In the genomic region with DNA sequence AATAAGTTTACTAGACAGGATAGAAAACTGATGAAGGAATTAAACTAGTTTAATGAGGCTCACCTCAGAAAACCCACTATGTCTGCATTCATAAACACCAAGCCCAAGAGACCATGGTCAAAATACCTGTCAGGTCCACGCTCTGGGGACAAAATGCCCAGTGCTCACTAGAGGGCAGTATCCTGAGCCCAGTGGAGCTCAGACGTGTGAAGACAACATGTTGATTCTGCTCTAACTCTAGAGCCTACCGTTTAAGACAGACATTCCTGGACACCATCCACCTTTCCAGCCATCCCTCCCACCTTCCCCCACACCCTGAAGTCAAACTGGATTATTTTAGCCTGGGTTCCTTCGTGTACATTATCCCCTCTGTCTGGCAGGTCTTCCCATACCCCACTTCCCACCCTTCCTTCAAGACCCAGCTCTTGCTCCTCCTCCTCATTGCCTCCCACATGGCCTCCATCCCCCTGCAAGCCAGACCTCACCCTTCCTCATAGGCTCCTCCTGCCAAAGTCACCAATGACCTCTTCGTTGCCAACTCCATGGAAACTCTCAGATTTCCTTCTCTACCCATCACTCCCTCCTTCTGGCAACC, we compare ENCODE assay signal across 8 cellular contexts.
DNase-seq lines count a peak whose midpoint lies in the region; ATAC-seq and TF ChIP-seq lines count a peak whose summit lies in the region.

No MANE protein-coding gene starts in this region.

- H3K9me3 Mint-ChIP-seq in natural killer cell: no peaks in the 10 kb centered on the region

- H3K36me3 Mint-ChIP-seq in natural killer cell: no peaks in the 10 kb centered on the region

- no peaks in the 10 kb centered on the region for H3K9me2 ChIP-seq in PC-9 (ENCODE audit: insufficient read depth)

- H2AFZ ChIP-seq in PC-9: no peak overlapping the region

- H3K4me1 ChIP-seq in PC-9 (replicated peaks; ENCODE audit: insufficient read depth): peaks cover 11% of the 10 kb centered on the region; the same call in 1 of the 2 replicates

- no peak overlapping the region for H3K4me2 ChIP-seq in PC-9

- H3K36me3 ChIP-seq in PC-9 (ENCODE audit: low read depth): no peaks in the 10 kb centered on the region

- H3K27me3 ChIP-seq in PC-9 (ENCODE audit: insufficient read depth, low read depth): no peaks in the 10 kb centered on the region
- peaks cover 0 to 10% (median 0%) of the 10 kb centered on the region in 45 donors for H3K27me3 ChIP-seq in dorsolateral prefrontal cortex

- no peaks in the 10 kb centered on the region for H3K9me3 ChIP-seq in PC-9 (ENCODE audit: insufficient read depth, low read depth)

- peaks cover 16 to 18% of the 10 kb centered on the region in 2 donors for H3K27me3 Mint-ChIP-seq in natural killer cell (ENCODE audit: low read depth in 2 of 2)

- H3K4me1 Mint-ChIP-seq in natural killer cell: no peaks in the 10 kb centered on the region

- no peak overlapping the region for H3K4me3 Mint-ChIP-seq in natural killer cell

- no peaks in the 10 kb centered on the region for H3K79me2 ChIP-seq in PC-9 (ENCODE audit: low read depth)

- DNase-seq in Ammon's horn (ENCODE audit: low spot score): peak; percentile 22
- peak in 1 of 2 experiments; percentile 12 for DNase-seq in PC-9
- DNase-seq in dorsolateral prefrontal cortex: no peak
- DNase-seq in natural killer cell: no peak

- BruUV-seq in PC-9 (replicated peaks; lab: Mats Ljungman, UMichigan): no TSS peak

- ATAC-seq in natural killer cell (peak in 2 of 3 donors; percentile 31 to 50), HG03442 (IDR thresholded peaks at IDR 0.05; ENCODE audit: unreplicated experiment) (no peak), GM19351 (IDR thresholded peaks at IDR 0.05; ENCODE audit: unreplicated experiment) (no peak), GM21825 (IDR thresholded peaks at IDR 0.05; ENCODE audit: unreplicated experiment) (no peak)

- H3K27ac Mint-ChIP-seq in natural killer cell: no peak overlapping the region

- TF ChIP-seq CTCF in GM12873 (IDR thresholded peaks at IDR 0.05; ENCODE audit: insufficient read depth, low read depth, low read length, missing control alignments): peak; percentile 74
- peak; percentile 56 for TF ChIP-seq CTCF in PC-9 (conservative IDR thresholded peaks at IDR 0.05)
- TF ChIP-seq CTCF in dorsolateral prefrontal cortex (IDR thresholded peaks at IDR 0.05 in 54 of 56, conservative IDR thresholded peaks at IDR 0.05 in 2 of 56; ENCODE audit: low read depth in 1 of 56, partially characterized antibody in 56 of 56): peak in 50 of 56 donors; percentile 11 to 60 (median 44)
- no peak for TF ChIP-seq CTCF in natural killer cell (IDR thresholded peaks at IDR 0.05)

- POLR2A ChIA-PET in PC-9 (lab: Charles Lee; ENCODE audit: unreplicated experiment): no interaction called here

- intact Hi-C loops in PC-9 (cut with micrococcal nuclease; ENCODE audit: unreplicated experiment) (no loop called here), dorsolateral prefrontal cortex (cut with DNase I) (no loop called here), natural killer cell (cut with micrococcal nuclease) (no loop called here)

- H3K27ac ChIP-seq in PC-9 (no peak overlapping the region), dorsolateral prefrontal cortex (no peak overlapping the region)

- H3F3A ChIP-seq in PC-9 (ENCODE audit: insufficient read depth, low read depth): no peaks in the 10 kb centered on the region; the same call in 1 of the 2 replicates

- no peaks in the 10 kb centered on the region for H4K20me1 ChIP-seq in PC-9 (ENCODE audit: insufficient read depth)

- no peak overlapping the region for H3K4me3 ChIP-seq in PC-9
- no peak overlapping the region for H3K4me3 ChIP-seq in dorsolateral prefrontal cortex

- CTCF ChIA-PET in PC-9 (lab: Charles Lee): interaction anchor here (0.5 kb wide), 1 partner anchor 43 kb away, joined by 5 read pairs; no protein-coding TSS in a partner anchor

Comparison
In these comparisons a context has a peak if more than half of its experiments do, and no peak if none do; other contexts are left out.
1. ATAC-seq: peak in natural killer cell (2 of 3); none in HG03442 (single experiment), GM19351 (single experiment) and GM21825 (single experiment).